28 cellular contexts compared by ENCODE assay signal in the genomic region with DNA sequence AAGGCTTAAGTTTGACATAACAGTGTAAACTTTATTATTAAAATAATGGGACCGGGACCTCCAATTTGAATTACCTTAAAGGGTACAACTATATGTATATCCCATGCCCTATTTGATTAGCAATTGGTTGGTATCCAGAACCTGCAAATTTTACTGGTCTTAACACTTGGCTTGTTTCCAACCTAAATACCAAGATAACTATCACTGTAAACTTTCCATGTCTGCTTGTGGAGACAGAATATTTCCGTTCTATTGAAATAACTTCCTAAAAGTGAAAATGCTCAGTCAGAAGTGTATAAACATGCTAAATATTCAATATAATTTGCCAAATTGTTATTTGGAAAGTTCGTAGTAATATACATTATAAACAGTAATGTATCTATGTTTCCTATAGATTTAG.
"Had no signal": no experiment of that assay in that cellular context is flagged by ENCODE, and none has a peak within 500 bp of the region (broad histone marks: within the 10 kb centered on the region; RNA-seq: fewer than 3 reads in every experiment).

No MANE protein-coding gene starts in this region.

- H3K4me1 ChIP-seq: lower lobe of right lung, neural progenitor cell, parathyroid adenoma, psoas muscle, right atrium auricular region, right lobe of liver, testis, tibial artery, uterus had no signal

- H3K79me2 ChIP-seq: parathyroid adenoma had no signal

- H3K9ac ChIP-seq: neural progenitor cell, parathyroid adenoma had no signal

- H3K27me3 ChIP-seq: neural progenitor cell, neutrophil, right atrium auricular region, testis, tibial artery, uterus had no signal

- DNase-seq: hippocampal formation; kidney glomerular epithelial cell; left cardiac atrium; lower lobe of right lung; mesendoderm; naive B cell; natural killer cell; nephron progenitor cell; occipital lobe; psoas muscle; right lobe of liver; stimulated activated CD4-positive, alpha-beta T cell treated with anti-CD3 and anti-CD28 coated beads, Interleukin-1b, Interleukin-23, amount 100 ng/mL, for 48 hours; stimulated activated CD4-positive, alpha-beta T cell treated with anti-CD3 and anti-CD28 coated beads, Interleukin-2, amount 100 ng/mL, for 48 hours; stimulated activated CD4-positive, alpha-beta T cell treated with anti-CD3 and anti-CD28 coated beads, Interleukin-4, amount 100 ng/mL, for 4 hours; stimulated activated CD8-positive, alpha-beta memory T cell treated with anti-CD3 and anti-CD28 coated beads, Interleukin-4, amount 100 ng/mL, for 48 hours; stimulated activated naive CD4-positive, alpha-beta T cell treated with Interleukin-2 at 50 U/mL for 16 hours; stimulated activated naive CD8-positive, alpha-beta T cell treated with anti-CD3 and anti-CD28 coated beads, Interleukin-15, amount 100 ng/mL, for 72 hours; substantia nigra; testis; tibial artery; uterus had no signal

- H3K9me3 ChIP-seq: lower lobe of right lung, neutrophil, right lobe of liver, testis, uterus had no signal

- H2AFZ ChIP-seq: neural progenitor cell, parathyroid adenoma had no signal

- ATAC-seq: left cardiac atrium; left lobe of liver; lower lobe of right lung; natural killer cell; psoas muscle; right lobe of liver; stimulated activated memory B cell treated with anti-CD40 and anti-IgM and Interleukin-4, amounts not matched to agents 10 μg/mL and 1 μg/mL and 100 μg/mL, for 72 hours; stimulated activated naive CD8-positive, alpha-beta T cell treated with anti-CD3 and anti-CD28 coated beads, Interleukin-15, amount 100 ng/mL, for 72 hours had no signal

- H3K36me3 ChIP-seq: lower lobe of right lung, neural progenitor cell, neutrophil, right atrium auricular region, right lobe of liver, tibial artery, uterus had no signal

- H3K27ac ChIP-seq: lower lobe of right lung, neural progenitor cell, neutrophil, parathyroid adenoma, psoas muscle, right atrium auricular region, right lobe of liver, testis, tibial artery, uterus had no signal

- H3K4me2 ChIP-seq: neural progenitor cell, smooth muscle cell had no signal

- H3K4me3 ChIP-seq: lower lobe of right lung, neural progenitor cell, psoas muscle, right atrium auricular region, right lobe of liver, smooth muscle cell, testis, tibial artery, uterus had no signal
